ENCODE assay signal across 22 cellular contexts in genomic region chr11:33377852-33378385, GRCh38. TPM values are rescaled to one million over a fixed set of nuclear protein-coding genes. Genes with fewer than 3 reads are reported as not detected.
DNase-seq lines count a peak whose midpoint lies in the region; ATAC-seq and TF ChIP-seq lines count a peak whose summit lies in the region.
"Had no signal": no experiment of that assay in that cellular context is flagged by ENCODE, and none has a peak within 500 bp of the region (broad histone marks: within the 10 kb centered on the region; RNA-seq: fewer than 3 reads in every experiment).

No MANE protein-coding gene starts in this region.

- H3K36me3 Mint-ChIP-seq in endothelial cell (ENCODE audit: low read depth, unreplicated experiment), result no peaks in the 10 kb centered on the region
- H3K36me3 Mint-ChIP-seq: stimulated activated naive B cell treated with anti-CD40 and anti-IgM and Interleukin-4, amounts not matched to agents 10 μg/mL and 1 μg/mL and 100 μg/mL, for 72 hours had no signal

- ATAC-seq in RWPE2 (ENCODE audit: low read depth) (no peak), GM21825 (IDR thresholded peaks at IDR 0.05; ENCODE audit: unreplicated experiment) (no peak)
- ATAC-seq: activated T-helper 17 cell treated with anti-CD3 and anti-CD28 coated beads, Interleukin-2, amount 50 U/mL, for 72 hours; stimulated activated naive B cell treated with anti-CD40 and anti-IgM and Interleukin-4, amounts not matched to agents 10 μg/mL and 1 μg/mL and 100 μg/mL, for 72 hours had no signal

- peak overlapping the region; percentile 77 for H3K4me3 Mint-ChIP-seq in endothelial cell (ENCODE audit: unreplicated experiment)
- H3K4me3 Mint-ChIP-seq: activated T-helper 17 cell treated with anti-CD3 and anti-CD28 coated beads, Interleukin-2, amount 50 U/mL, for 72 hours; stimulated activated naive B cell treated with anti-CD40 and anti-IgM and Interleukin-4, amounts not matched to agents 10 μg/mL and 1 μg/mL and 100 μg/mL, for 72 hours had no signal

- DNase-seq in ELR (ENCODE audit: low read depth) (peak; percentile 35), RWPE2 (ENCODE audit: low spot score) (no peak), endothelial cell (ENCODE audit: low spot score) (no peak), osteoblast (ENCODE audit: insufficient read length, low spot score, missing footprints) (no peak), activated gamma-delta T cell (lab: John Stamatoyannopoulos, UW) (no peak), H4 (ENCODE audit: low spot score) (no peak), mesenteric fat pad (ENCODE audit: low spot score) (no peak)
- DNase-seq: activated B cell treated with CpG ODN at 0.5 μM for 24 hours; activated CD8-positive, alpha-beta memory T cell treated with anti-CD3 and anti-CD28 coated beads for 24 hours; amygdala; colonic mucosa; kidney glomerular epithelial cell; NCI-H1105; RPMI8226; stimulated activated naive B cell treated with anti-CD40 and anti-IgM and Interleukin-4, amounts not matched to agents 10 μg/mL and 1 μg/mL and 100 μg/mL, for 72 hours; tibial artery had no signal

- H3K27me3 ChIP-seq in RWPE2 (ENCODE audit: insufficient read depth, poor library complexity, severe bottlenecking) (no peaks in the 10 kb centered on the region), osteoblast (ENCODE audit: insufficient read depth, low read length) (no peaks in the 10 kb centered on the region)

- no peaks in the 10 kb centered on the region for H4K20me1 ChIP-seq in osteoblast (ENCODE audit: insufficient read depth, low read length)

- peak overlapping the region; percentile 90 for H3K4me2 ChIP-seq in osteoblast (ENCODE audit: insufficient read depth, low read length)
- H3K4me2 ChIP-seq: KMS-11 had no signal

- H3K27ac ChIP-seq in RWPE2 (ENCODE audit: poor library complexity, severe bottlenecking) (no peak overlapping the region), osteoblast (ENCODE audit: low read depth, low read length) (no peak overlapping the region)
- H3K27ac ChIP-seq: colonic mucosa, HL-60, KMS-11, tibial artery had no signal

- no peak overlapping the region for H2AFZ ChIP-seq in osteoblast (ENCODE audit: low read length)

- peaks cover 10% of the 10 kb centered on the region for H3K4me1 ChIP-seq in RWPE2 (ENCODE audit: insufficient read depth, poor library complexity, severe bottlenecking)
- peaks cover 14% of the 10 kb centered on the region for H3K4me1 ChIP-seq in osteoblast (ENCODE audit: insufficient read depth, low read length)
- H3K4me1 ChIP-seq: colonic mucosa had no signal

- H3K4me3 ChIP-seq in RWPE2 (ENCODE audit: severe bottlenecking) (peak overlapping the region; percentile 98), osteoblast (ENCODE audit: insufficient read depth, low read length) (peak overlapping the region; percentile 77)
- H3K4me3 ChIP-seq: colonic mucosa, tibial artery had no signal

- TF ChIP-seq CTCF in RWPE2 (IDR thresholded peaks at IDR 0.05; ENCODE audit: poor library complexity, severe bottlenecking) (no peak), endothelial cell (IDR thresholded peaks at IDR 0.05; ENCODE audit: unreplicated experiment) (no peak), osteoblast (IDR thresholded peaks at IDR 0.05; ENCODE audit: extremely low read depth, low read depth, low read length) (no peak)

- peaks cover 56% of the 10 kb centered on the region for H3K79me2 ChIP-seq in osteoblast (ENCODE audit: insufficient read depth, low read length)

- peaks cover 20% of the 10 kb centered on the region for H3K4me1 Mint-ChIP-seq in endothelial cell (ENCODE audit: unreplicated experiment)
- H3K4me1 Mint-ChIP-seq: activated T-helper 17 cell treated with anti-CD3 and anti-CD28 coated beads, Interleukin-2, amount 50 U/mL, for 72 hours had no signal

- H3K27ac Mint-ChIP-seq in endothelial cell (ENCODE audit: unreplicated experiment), result no peak overlapping the region
- H3K27ac Mint-ChIP-seq: activated B cell treated with CpG ODN at 0.5 μM for 24 hours; activated T-helper 17 cell treated with anti-CD3 and anti-CD28 coated beads, Interleukin-2, amount 50 U/mL, for 72 hours; stimulated activated naive B cell treated with anti-CD40 and anti-IgM and Interleukin-4, amounts not matched to agents 10 μg/mL and 1 μg/mL and 100 μg/mL, for 72 hours had no signal

- H3K27me3 Mint-ChIP-seq in endothelial cell (ENCODE audit: unreplicated experiment), result peaks cover 11% of the 10 kb centered on the region

- H3K9me3 ChIP-seq in RWPE2 (ENCODE audit: severe bottlenecking) (no peaks in the 10 kb centered on the region), osteoblast (ENCODE audit: low read depth, low read length) (no peaks in the 10 kb centered on the region)
- H3K9me3 ChIP-seq: colonic mucosa, tibial artery had no signal

- H3K36me3 ChIP-seq in RWPE2 (ENCODE audit: low read depth) (no peaks in the 10 kb centered on the region), osteoblast (ENCODE audit: insufficient read depth, low read length) (no peaks in the 10 kb centered on the region)
- H3K36me3 ChIP-seq: colonic mucosa, tibial artery had no signal

- H3K9me3 Mint-ChIP-seq in endothelial cell (ENCODE audit: unreplicated experiment), result no peaks in the 10 kb centered on the region
- H3K9me3 Mint-ChIP-seq: activated B cell treated with CpG ODN at 0.5 μM for 24 hours; activated T-helper 17 cell treated with anti-CD3 and anti-CD28 coated beads, Interleukin-2, amount 50 U/mL, for 72 hours; stimulated activated naive B cell treated with anti-CD40 and anti-IgM and Interleukin-4, amounts not matched to agents 10 μg/mL and 1 μg/mL and 100 μg/mL, for 72 hours had no signal

RNA-seq across cellular contexts. Expression of gene KIAA1549L, which starts 2.0 kb away (rescaled TPM):
- 9.4 TPM for total RNA-seq in endothelial cell (ENCODE audit: unreplicated experiment)
- 3.6 and 10.9 TPM in 2 replicates for total RNA-seq in osteoblast
- total RNA-seq in H4 (2014; rRNA removed; shearing (Covaris generic)), result 1.2 and 2.0 TPM in 2 replicates
- total RNA-seq in mesenteric fat pad, result 0.16 TPM
- total RNA-seq: activated T-helper 17 cell treated with anti-CD3 and anti-CD28 coated beads, Interleukin-2, amount 50 U/mL, for 72 hours; mononuclear cell; T-helper 1 cell treated with Interleukin-12 subunit alpha and Interleukin-12 subunit beta and Interleukin-4 antibody, amounts not matched to agents 30 ng/mL and 1 ng/mL, for 36 hours had no signal
